Comparison of ENCODE assay signal across 21 cellular contexts in the genomic region with DNA sequence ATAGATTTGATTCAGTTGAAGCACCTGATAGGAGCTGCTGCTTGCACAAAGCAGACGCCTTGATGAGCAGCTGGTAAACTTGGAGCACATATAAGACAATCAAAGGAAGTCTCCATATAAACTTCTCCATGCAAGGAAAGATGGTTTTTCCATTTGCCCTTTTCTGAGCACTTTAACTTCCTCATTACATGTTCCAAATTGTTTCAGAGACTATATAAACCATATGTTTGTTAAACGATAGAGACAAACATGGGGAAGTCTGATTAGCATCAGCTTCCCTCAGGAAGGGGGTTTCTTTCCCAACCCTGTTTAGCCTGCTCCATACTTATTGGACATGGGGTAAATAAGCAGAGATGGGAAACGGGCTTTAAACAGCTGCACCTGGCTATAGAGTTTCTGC.
"Had no signal": no experiment of that assay in that cellular context is flagged by ENCODE, and none has a peak within 500 bp of the region (broad histone marks: within the 10 kb centered on the region; RNA-seq: fewer than 3 reads in every experiment).

No MANE protein-coding gene starts in this region.

- H3K27ac ChIP-seq: RWPE1, SJCRH30 had no signal

- H3K27me3 ChIP-seq: SJCRH30 had no signal

- H3K9me3 ChIP-seq: SJCRH30 had no signal

- ATAC-seq: HepG2, Panc1, PC-3, SK-N-SH treated with all-trans-retinoic acid at 6 μM for 48 hours had no signal

- DNase-seq: IMR-90; MV-4-11; NCI-H1048; NCI-H1105; NCI-H1417; NCI-H146; NCI-H1694 treated with DMSO at 0.1 percent for 48 hours; NCI-H1930; NCI-H2081; NCI-H2227 treated with DMSO at 0.1 percent for 48 hours; NCI-H524; NCI-H526 treated with DMSO at 0.1 percent for 48 hours; NCI-H748 treated with DMSO at 0.1 percent for 48 hours; NK-92 treated with Interleukin-12 subunit alpha and Interleukin-12 subunit beta, amount 100 ng/mL, for 24 hours; PC-3; SHP77 treated with DMSO at 0.1 percent for 48 hours; SJCRH30 had no signal

- H3K4me3 ChIP-seq: SJCRH30 had no signal

- FAIRE-seq: HepG2 had no signal
